ENCODE assay signal across 23 cellular contexts in genomic region chr10:11499425-11500071, GRCh38.
DNase-seq lines count a peak whose midpoint lies in the region; ATAC-seq, FAIRE-seq and TF ChIP-seq lines count a peak whose summit lies in the region.
"Had no signal": no experiment of that assay in that cellular context is flagged by ENCODE, and none has a peak within 500 bp of the region (broad histone marks: within the 10 kb centered on the region; RNA-seq: fewer than 3 reads in every experiment).

No MANE protein-coding gene starts in this region.

- TF ChIP-seq EP300 in GM12878 (IDR thresholded peaks at IDR 0.05; ENCODE audit: borderline replicate concordance in 1 of 2, control insufficient read depth in 1 of 2, low read depth in 2 of 2, low read length in 2 of 2) (no peak), esophagus muscularis mucosa (IDR thresholded peaks at IDR 0.05) (no peak)

- BruUV-seq in GM12878 (replicated peaks; lab: Mats Ljungman, UMichigan) = no TSS peak

- no peak overlapping the region for H2AK5ac ChIP-seq in trophoblast cell (ENCODE audit: low read length)

- no peaks in the 10 kb centered on the region for H3K27me3 ChIP-seq in GM12878 (replicated peaks in 1 of 2; ENCODE audit: control insufficient read depth in 2 of 2, insufficient read depth in 2 of 2, low read length in 1 of 2)
- no peaks in the 10 kb centered on the region for H3K27me3 ChIP-seq in esophagus muscularis mucosa
- no peaks in the 10 kb centered on the region for H3K27me3 ChIP-seq in trophoblast cell (ENCODE audit: insufficient read depth, low read length)
- H3K27me3 ChIP-seq: left lung, MG63, Peyer's patch, stomach had no signal

- no peak for DNase-seq in GM12891 (ENCODE audit: insufficient read length, low spot score)
- DNase-seq in GM12878 (ENCODE audit: low read depth, low spot score) = no peak
- DNase-seq in esophagus muscularis mucosa (ENCODE audit: extremely low spot score) = no peak
- no peak for DNase-seq in activated CD8-positive, alpha-beta T cell treated with anti-CD3 and anti-CD28 coated beads, Interleukin-2, amount 10 ng/mL, durations not matched to agents 7 days and 5 days
- DNase-seq in activated naive CD8-positive, alpha-beta T cell treated with anti-CD3 and anti-CD28 coated beads, Interleukin-2, amount 50 U/mL, for 24 hours = no peak
- DNase-seq in trophoblast cell = no peak
- DNase-seq: activated effector memory CD4-positive, alpha-beta T cell treated with Interleukin-2 at 50 U/mL for 16 hours; cerebellar nuclear complex; foreskin fibroblast; GOT3; left lung; MG63; NCI-H1930; NCI-H524 treated with DMSO at 0.1 percent for 48 hours; Peyer's patch; stomach had no signal

- no peak overlapping the region for H3K23ac ChIP-seq in trophoblast cell (ENCODE audit: low read length)

- no peaks in the 10 kb centered on the region for H3K36me3 Mint-ChIP-seq in activated CD8-positive, alpha-beta T cell treated with anti-CD3 and anti-CD28 coated beads, Interleukin-2, amount 10 ng/mL, durations not matched to agents 7 days and 5 days (ENCODE audit: low read depth)
- H3K36me3 Mint-ChIP-seq in activated naive CD8-positive, alpha-beta T cell treated with anti-CD3 and anti-CD28 coated beads, Interleukin-2, amount 50 U/mL, for 24 hours (ENCODE audit: low read depth) = peaks cover 2% of the 10 kb centered on the region

- H3K27ac ChIP-seq in GM12878 (ENCODE audit: control insufficient read depth, insufficient read depth) (no peak overlapping the region), esophagus muscularis mucosa (replicated peaks in 1 of 4) (no peak overlapping the region), trophoblast cell (ENCODE audit: low read depth, low read length) (no peak overlapping the region)
- H3K27ac ChIP-seq: left lung, Peyer's patch, prostate gland, stomach, VCaP had no signal

- H3K14ac ChIP-seq in trophoblast cell (ENCODE audit: low read length) = no peak overlapping the region

- no peak overlapping the region for H2BK120ac ChIP-seq in trophoblast cell (ENCODE audit: insufficient read depth, low read length, poor library complexity)

- H3K79me1 ChIP-seq in trophoblast cell (ENCODE audit: low read length) = no peaks in the 10 kb centered on the region

- H3K4me3 ChIP-seq in GM12878 = no peak overlapping the region
- no peak overlapping the region for H3K4me3 ChIP-seq in esophagus muscularis mucosa
- H3K4me3 ChIP-seq in trophoblast cell (ENCODE audit: low read depth, low read length) = no peak overlapping the region
- H3K4me3 ChIP-seq: left lung, MG63, Peyer's patch, prostate gland, smooth muscle cell, stomach had no signal

- H3K9me3 ChIP-seq in GM12878 (replicated peaks; ENCODE audit: control insufficient read depth, insufficient read depth, low read length) (no peaks in the 10 kb centered on the region), esophagus muscularis mucosa (no peaks in the 10 kb centered on the region), trophoblast cell (ENCODE audit: insufficient read depth, low read depth, low read length) (no peaks in the 10 kb centered on the region)
- H3K9me3 ChIP-seq: left lung, MG63, Peyer's patch, prostate gland, stomach had no signal

- no peak overlapping the region for H3K18ac ChIP-seq in trophoblast cell (ENCODE audit: low read length)

- no peak overlapping the region for H2BK5ac ChIP-seq in trophoblast cell (ENCODE audit: low read depth, low read length, poor library complexity)

- in situ Hi-C loops in GM12878 (cut with MboI) = no loop called here

- H3K4me1 ChIP-seq in GM12878 (ENCODE audit: control insufficient read depth, insufficient read depth, low read length) (peaks cover 7% of the 10 kb centered on the region; the same call in 1 of the 2 replicates), esophagus muscularis mucosa (no peaks in the 10 kb centered on the region), trophoblast cell (ENCODE audit: control insufficient read depth in 1 of 2, insufficient read depth in 2 of 2, low read length in 2 of 2) (no peaks in the 10 kb centered on the region)
- H3K4me1 ChIP-seq: left lung, Peyer's patch, prostate gland, stomach had no signal

- H3K9me3 Mint-ChIP-seq in activated CD8-positive, alpha-beta T cell treated with anti-CD3 and anti-CD28 coated beads, Interleukin-2, amount 10 ng/mL, durations not matched to agents 7 days and 5 days (ENCODE audit: insufficient read depth) = no peaks in the 10 kb centered on the region
- no peaks in the 10 kb centered on the region for H3K9me3 Mint-ChIP-seq in activated naive CD8-positive, alpha-beta T cell treated with anti-CD3 and anti-CD28 coated beads, Interleukin-2, amount 50 U/mL, for 24 hours

- H3K36me3 ChIP-seq in GM12878 (ENCODE audit: control insufficient read depth in 2 of 2, insufficient read depth in 2 of 2, low read length in 1 of 2) (peaks cover 0 to 5% of the 10 kb centered on the region in 2 experiments), esophagus muscularis mucosa (peaks cover 0 to 11% (median 0%) of the 10 kb centered on the region in 4 donors), trophoblast cell (ENCODE audit: control insufficient read depth in 1 of 2, insufficient read depth in 2 of 2, low read length in 2 of 2) (peaks cover 0 to 5% of the 10 kb centered on the region in 2 experiments)
- H3K36me3 ChIP-seq: left lung, MG63, Peyer's patch, prostate gland had no signal

- SMC1A ChIA-PET in GM12878 (lab: Charles Lee; ENCODE audit: uncharacterized antibody, unreplicated experiment) = interaction anchor here (0.9 to 1.7 kb wide), 2 partner anchors 15 to 157 kb away, joined by 4 read pairs; no protein-coding TSS in a partner anchor

- WGBS in GM12878 (ENCODE audit: insufficient coverage, insufficient replicate concordance, low lambda C conversion rate, missing lambda C conversion rate) = 93% methylated on average over 4 of the region's 4 CpGs
- WGBS in esophagus muscularis mucosa = 90% methylated on average over 4 of the region's 4 CpGs
- no CpG with 5 or more reads among the region's 4 CpGs for WGBS in trophoblast cell (ENCODE audit: extremely low coverage, insufficient coverage, insufficient read length)

- H3K4me1 Mint-ChIP-seq in activated CD8-positive, alpha-beta T cell treated with anti-CD3 and anti-CD28 coated beads, Interleukin-2, amount 10 ng/mL, durations not matched to agents 7 days and 5 days (ENCODE audit: low read depth) = peaks cover 10% of the 10 kb centered on the region
- H3K4me1 Mint-ChIP-seq in activated naive CD8-positive, alpha-beta T cell treated with anti-CD3 and anti-CD28 coated beads, Interleukin-2, amount 50 U/mL, for 24 hours = no peaks in the 10 kb centered on the region

- H4K8ac ChIP-seq in trophoblast cell (ENCODE audit: low read depth, low read length) = no peak overlapping the region

- RAD21 ChIA-PET in GM12878 (lab: Charles Lee; ENCODE audit: unreplicated experiment) = no interaction called here

- peak; percentile 9 for FAIRE-seq in GM12891 (lab: Jason Lieb, UNC)
- FAIRE-seq in GM12878 (lab: Jason Lieb, UNC) = no peak
- FAIRE-seq: HTR-8/SVneo, urothelium cell line had no signal

- POLR2A ChIA-PET in GM12878 (lab: Charles Lee) = no interaction called here
- POLR2A ChIA-PET in activated CD8-positive, alpha-beta T cell treated with anti-CD3 and anti-CD28 coated beads, Interleukin-2, amount 10 ng/mL, durations not matched to agents 7 days and 5 days (lab: Charles Lee) = interaction anchor here (0.6 kb wide), 1 partner anchor 376 kb away, joined by 3 read pairs; no protein-coding TSS in a partner anchor

- no peaks in the 10 kb centered on the region for H4K20me1 ChIP-seq in GM12878 (ENCODE audit: control insufficient read depth, insufficient read depth)

- no peak overlapping the region for H3K27ac Mint-ChIP-seq in activated CD8-positive, alpha-beta T cell treated with anti-CD3 and anti-CD28 coated beads, Interleukin-2, amount 10 ng/mL, durations not matched to agents 7 days and 5 days
- H3K27ac Mint-ChIP-seq in activated naive CD8-positive, alpha-beta T cell treated with anti-CD3 and anti-CD28 coated beads, Interleukin-2, amount 50 U/mL, for 24 hours = no peak overlapping the region

- CTCF ChIA-PET in GM12878 (lab: Yijun Ruan, JAX) = interaction anchor here (1.3 to 1.6 kb wide), 2 partner anchors 225 to 258 kb away, joined by 4 read pairs; no protein-coding TSS in a partner anchor
- CTCF ChIA-PET in activated CD8-positive, alpha-beta T cell treated with anti-CD3 and anti-CD28 coated beads, Interleukin-2, amount 10 ng/mL, durations not matched to agents 7 days and 5 days (lab: Charles Lee) = no interaction called here

- TF ChIP-seq POLR2A in GM12891 (IDR thresholded peaks at IDR 0.05; ENCODE audit: low read depth, low read length) (no peak), GM12878 (IDR thresholded peaks at IDR 0.05; ENCODE audit: low read depth, low read length) (no peak), esophagus muscularis mucosa (IDR thresholded peaks at IDR 0.05; ENCODE audit: low read depth) (no peak)

- ATAC-seq in GM19324 (IDR thresholded peaks at IDR 0.05; ENCODE audit: low FRiP score, unreplicated experiment) = peak; percentile 67
- ATAC-seq in HG03095 (IDR thresholded peaks at IDR 0.05; ENCODE audit: unreplicated experiment) = peak; percentile 69
- ATAC-seq in GM12878 = peak; percentile 47; the same call in 2 of the 3 replicates
- ATAC-seq in activated CD8-positive, alpha-beta T cell treated with anti-CD3 and anti-CD28 coated beads, Interleukin-2, amount 10 ng/mL, durations not matched to agents 7 days and 5 days = no peak
- ATAC-seq in activated naive CD8-positive, alpha-beta T cell treated with anti-CD3 and anti-CD28 coated beads, Interleukin-2, amount 50 U/mL, for 24 hours = no peak

- no peak overlapping the region for H3K4ac ChIP-seq in trophoblast cell (ENCODE audit: low read depth, low read length)

- H2AFZ ChIP-seq in GM12878 (ENCODE audit: control insufficient read depth, low read depth, low read length) (no peak overlapping the region), trophoblast cell (ENCODE audit: insufficient read depth, low read length, poor library complexity) (no peak overlapping the region)

- H3K4me2 ChIP-seq in GM12878 (ENCODE audit: control insufficient read depth, insufficient read depth) (no peak overlapping the region), trophoblast cell (ENCODE audit: low read length) (no peak overlapping the region)
- H3K4me2 ChIP-seq: smooth muscle cell had no signal

- no peak overlapping the region for H3K4me3 Mint-ChIP-seq in activated CD8-positive, alpha-beta T cell treated with anti-CD3 and anti-CD28 coated beads, Interleukin-2, amount 10 ng/mL, durations not matched to agents 7 days and 5 days
- H3K4me3 Mint-ChIP-seq in activated naive CD8-positive, alpha-beta T cell treated with anti-CD3 and anti-CD28 coated beads, Interleukin-2, amount 50 U/mL, for 24 hours = no peak overlapping the region

- no peak overlapping the region for H4K12ac ChIP-seq in trophoblast cell (ENCODE audit: low read depth, low read length)

- intact Hi-C loops in GM12878 (cut with micrococcal nuclease; ENCODE audit: unreplicated experiment) = no loop called here
- intact Hi-C loops in esophagus muscularis mucosa (cut with DNase I) = no loop called here

- H3K9ac ChIP-seq in GM12878 (ENCODE audit: control insufficient read depth, insufficient read depth, low read length) (no peak overlapping the region), trophoblast cell (ENCODE audit: low read length) (no peak overlapping the region)

- no peak overlapping the region for H2BK12ac ChIP-seq in trophoblast cell (ENCODE audit: low read length)

- TF ChIP-seq CTCF in GM12878 (IDR thresholded peaks at IDR 0.05 in 2 of 3, conservative IDR thresholded peaks at IDR 0.05 in 1 of 3; ENCODE audit: control insufficient read depth in 2 of 3, extremely low read depth in 1 of 3, insufficient read depth in 1 of 3, low read depth in 3 of 3, low read length in 3 of 3) = no peak
- TF ChIP-seq CTCF in esophagus muscularis mucosa (IDR thresholded peaks at IDR 0.05) = no peak

- no peak for TF ChIP-seq RAD21 in GM12878 (IDR thresholded peaks at IDR 0.05; ENCODE audit: insufficient read depth, low read depth, low read length)

- H3K79me2 ChIP-seq in GM12878 (ENCODE audit: control insufficient read depth, insufficient read depth, low read length) = peaks cover 2% of the 10 kb centered on the region
- H3K79me2 ChIP-seq in trophoblast cell (ENCODE audit: control insufficient read depth, insufficient read depth, low read length, poor library complexity) = no peaks in the 10 kb centered on the region

- H4K91ac ChIP-seq in trophoblast cell (ENCODE audit: low read depth, low read length) = no peak overlapping the region

- no peaks in the 10 kb centered on the region for H3K27me3 Mint-ChIP-seq in activated CD8-positive, alpha-beta T cell treated with anti-CD3 and anti-CD28 coated beads, Interleukin-2, amount 10 ng/mL, durations not matched to agents 7 days and 5 days (ENCODE audit: low read depth)
- no peaks in the 10 kb centered on the region for H3K27me3 Mint-ChIP-seq in activated naive CD8-positive, alpha-beta T cell treated with anti-CD3 and anti-CD28 coated beads, Interleukin-2, amount 50 U/mL, for 24 hours

Comparison
In these comparisons a context has a peak if more than half of its experiments do, and no peak if none do; other contexts are left out.
1. ATAC-seq: peak in GM19324 (single experiment), HG03095 (single experiment) and GM12878 (single experiment); none in activated CD8-positive, alpha-beta T cell treated with anti-CD3 and anti-CD28 coated beads, Interleukin-2, amount 10 ng/mL, durations not matched to agents 7 days and 5 days (single experiment) and activated naive CD8-positive, alpha-beta T cell treated with anti-CD3 and anti-CD28 coated beads, Interleukin-2, amount 50 U/mL, for 24 hours (single experiment).